1 cellular context compared by ENCODE assay signal in genomic region chr9:6915635-6916034, GRCh38.
TF ChIP-seq lines count a peak whose summit lies in the region.

No MANE protein-coding gene starts in this region.

TF ChIP-seq in GM23338, 12 proteins besides CTCF, POLR2A, EP300 and RAD21 (continued from another document):
- TF ChIP-seq, protein P1, sequence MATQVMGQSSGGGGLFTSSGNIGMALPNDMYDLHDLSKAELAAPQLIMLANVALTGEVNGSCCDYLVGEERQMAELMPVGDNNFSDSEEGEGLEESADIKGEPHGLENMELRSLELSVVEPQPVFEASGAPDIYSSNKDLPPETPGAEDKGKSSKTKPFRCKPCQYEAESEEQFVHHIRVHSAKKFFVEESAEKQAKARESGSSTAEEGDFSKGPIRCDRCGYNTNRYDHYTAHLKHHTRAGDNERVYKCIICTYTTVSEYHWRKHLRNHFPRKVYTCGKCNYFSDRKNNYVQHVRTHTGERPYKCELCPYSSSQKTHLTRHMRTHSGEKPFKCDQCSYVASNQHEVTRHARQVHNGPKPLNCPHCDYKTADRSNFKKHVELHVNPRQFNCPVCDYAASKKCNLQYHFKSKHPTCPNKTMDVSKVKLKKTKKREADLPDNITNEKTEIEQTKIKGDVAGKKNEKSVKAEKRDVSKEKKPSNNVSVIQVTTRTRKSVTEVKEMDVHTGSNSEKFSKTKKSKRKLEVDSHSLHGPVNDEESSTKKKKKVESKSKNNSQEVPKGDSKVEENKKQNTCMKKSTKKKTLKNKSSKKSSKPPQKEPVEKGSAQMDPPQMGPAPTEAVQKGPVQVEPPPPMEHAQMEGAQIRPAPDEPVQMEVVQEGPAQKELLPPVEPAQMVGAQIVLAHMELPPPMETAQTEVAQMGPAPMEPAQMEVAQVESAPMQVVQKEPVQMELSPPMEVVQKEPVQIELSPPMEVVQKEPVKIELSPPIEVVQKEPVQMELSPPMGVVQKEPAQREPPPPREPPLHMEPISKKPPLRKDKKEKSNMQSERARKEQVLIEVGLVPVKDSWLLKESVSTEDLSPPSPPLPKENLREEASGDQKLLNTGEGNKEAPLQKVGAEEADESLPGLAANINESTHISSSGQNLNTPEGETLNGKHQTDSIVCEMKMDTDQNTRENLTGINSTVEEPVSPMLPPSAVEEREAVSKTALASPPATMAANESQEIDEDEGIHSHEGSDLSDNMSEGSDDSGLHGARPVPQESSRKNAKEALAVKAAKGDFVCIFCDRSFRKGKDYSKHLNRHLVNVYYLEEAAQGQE (IDR thresholded peaks at IDR 0.05; ENCODE audit: unreplicated experiment), result no peak
- TF ChIP-seq, protein P2, sequence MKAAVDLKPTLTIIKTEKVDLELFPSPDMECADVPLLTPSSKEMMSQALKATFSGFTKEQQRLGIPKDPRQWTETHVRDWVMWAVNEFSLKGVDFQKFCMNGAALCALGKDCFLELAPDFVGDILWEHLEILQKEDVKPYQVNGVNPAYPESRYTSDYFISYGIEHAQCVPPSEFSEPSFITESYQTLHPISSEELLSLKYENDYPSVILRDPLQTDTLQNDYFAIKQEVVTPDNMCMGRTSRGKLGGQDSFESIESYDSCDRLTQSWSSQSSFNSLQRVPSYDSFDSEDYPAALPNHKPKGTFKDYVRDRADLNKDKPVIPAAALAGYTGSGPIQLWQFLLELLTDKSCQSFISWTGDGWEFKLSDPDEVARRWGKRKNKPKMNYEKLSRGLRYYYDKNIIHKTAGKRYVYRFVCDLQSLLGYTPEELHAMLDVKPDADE (IDR thresholded peaks at IDR 0.05), result no peak
- no peak for TF ChIP-seq CREB1 (CRISPR knock-in tag; IDR thresholded peaks at IDR 0.05; ENCODE audit: low read depth)
TF ChIP-seq in GM23338: peak in this region for 0.
